Comparison of ENCODE assay signal across 8 cellular contexts in genomic region chr1:39158330-39159086, GRCh38. TPM values are rescaled to one million over a fixed set of nuclear protein-coding genes. Genes with fewer than 3 reads are reported as not detected.
A peak's percentile ranks its signal among the peaks of the same experiment; 100 is the strongest.
DNase-seq lines count a peak whose midpoint lies in the region; ATAC-seq and TF ChIP-seq lines count a peak whose summit lies in the region.

No MANE protein-coding gene starts in this region.

- intact Hi-C loops in naive thymus-derived CD4-positive, alpha-beta T cell (cut with micrococcal nuclease), result no loop called here

- no peaks in the 10 kb centered on the region for H3K27me3 Mint-ChIP-seq in osteocyte (ENCODE audit: unreplicated experiment)
- H3K27me3 Mint-ChIP-seq in naive thymus-derived CD4-positive, alpha-beta T cell, result peaks cover 0 to 23% (median 0%) of the 10 kb centered on the region in 5 donors

- peaks cover 82% of the 10 kb centered on the region for H3K4me1 Mint-ChIP-seq in osteocyte (ENCODE audit: unreplicated experiment)
- H3K4me1 Mint-ChIP-seq in naive thymus-derived CD4-positive, alpha-beta T cell, result peaks cover 0 to 9% (median 3%) of the 10 kb centered on the region in 7 donors

- H3K27ac Mint-ChIP-seq in osteocyte (ENCODE audit: unreplicated experiment), result peak overlapping the region; percentile 81
- H3K27ac Mint-ChIP-seq in naive thymus-derived CD4-positive, alpha-beta T cell, result no peak overlapping the region

- TF ChIP-seq CTCF in GM12864 (IDR thresholded peaks at IDR 0.05; ENCODE audit: low read depth, low read length, missing control alignments) (no peak), osteocyte (IDR thresholded peaks at IDR 0.05) (peak; percentile 9)

- CTCF ChIA-PET in naive thymus-derived CD4-positive, alpha-beta T cell (lab: Charles Lee), result no interaction called here

- no peaks in the 10 kb centered on the region for H3K9me3 Mint-ChIP-seq in osteocyte (ENCODE audit: unreplicated experiment)
- H3K9me3 Mint-ChIP-seq in naive thymus-derived CD4-positive, alpha-beta T cell, result peaks cover 0 to 1% (median 0%) of the 10 kb centered on the region in 11 donors

- peak overlapping the region; percentile 93 for H3K27ac ChIP-seq in epithelial cell of prostate
- no peak overlapping the region for H3K27ac ChIP-seq in naive thymus-derived CD4-positive, alpha-beta T cell (ENCODE audit: low read depth, low read length)

- no peaks in the 10 kb centered on the region for H3K9me3 ChIP-seq in naive thymus-derived CD4-positive, alpha-beta T cell (ENCODE audit: control insufficient read depth in 2 of 3, low read length in 3 of 3)

- peak; percentile 26 for DNase-seq in GM12864 (ENCODE audit: low read depth)
- DNase-seq in NCI-H510A treated with DMSO at 0.1 percent for 48 hours (lab: John Stamatoyannopoulos, UW), result peak; percentile 100
- DNase-seq in epithelial cell of prostate (ENCODE audit: low read depth, low spot score), result no peak
- no peak for DNase-seq in osteocyte (ENCODE audit: extremely low spot score, unreplicated experiment)
- DNase-seq in COR-L47 (lab: John Stamatoyannopoulos, UW), result no peak
- no peak for DNase-seq in naive thymus-derived CD4-positive, alpha-beta T cell

- POLR2A ChIA-PET in naive thymus-derived CD4-positive, alpha-beta T cell (lab: Charles Lee), result interaction anchor here (0.7 kb wide), 1 partner anchor 35 kb away, joined by 3 read pairs; no protein-coding TSS in a partner anchor

- no peaks in the 10 kb centered on the region for H3K36me3 ChIP-seq in naive thymus-derived CD4-positive, alpha-beta T cell (ENCODE audit: control insufficient read depth in 2 of 3, insufficient read depth in 3 of 3, low read length in 3 of 3)

- no peaks in the 10 kb centered on the region for H3K27me3 ChIP-seq in naive thymus-derived CD4-positive, alpha-beta T cell (ENCODE audit: control insufficient read depth in 2 of 2, insufficient read depth in 2 of 2, low read length in 2 of 2)

- no peaks in the 10 kb centered on the region for H3K4me1 ChIP-seq in naive thymus-derived CD4-positive, alpha-beta T cell (ENCODE audit: control insufficient read depth in 2 of 2, insufficient read depth in 2 of 2, low read length in 2 of 2)

- H3K4me3 ChIP-seq in GM12864 (ENCODE audit: low read depth, low read length), result no peak overlapping the region; the same call in 1 of the 2 replicates
- H3K4me3 ChIP-seq in naive thymus-derived CD4-positive, alpha-beta T cell (ENCODE audit: low read length), result no peak overlapping the region

- H3K36me3 Mint-ChIP-seq in osteocyte (ENCODE audit: unreplicated experiment), result peaks cover 9% of the 10 kb centered on the region
- H3K36me3 Mint-ChIP-seq in naive thymus-derived CD4-positive, alpha-beta T cell, result no peaks in the 10 kb centered on the region

- ATAC-seq in GM19395 (IDR thresholded peaks at IDR 0.05; ENCODE audit: unreplicated experiment), result no peak
- ATAC-seq in HG02840 (IDR thresholded peaks at IDR 0.05; ENCODE audit: low FRiP score, unreplicated experiment), result no peak
- ATAC-seq in naive thymus-derived CD4-positive, alpha-beta T cell, result no peak

- peak overlapping the region; percentile 38 for H3K4me3 Mint-ChIP-seq in osteocyte (ENCODE audit: unreplicated experiment)
- no peak overlapping the region for H3K4me3 Mint-ChIP-seq in naive thymus-derived CD4-positive, alpha-beta T cell

RNA-seq across cellular contexts. Expression of gene MACF1, which starts 46.0 kb away (rescaled TPM):
- total RNA-seq in osteocyte, result 431 and 452 TPM in 2 replicates
- 100 to 1,000 TPM; 282 to 409 (median 335) TPM for total RNA-seq in naive thymus-derived CD4-positive, alpha-beta T cell
- 10 to 100 TPM; 21.2 to 90.3 TPM for polyA plus RNA-seq in naive thymus-derived CD4-positive, alpha-beta T cell

Comparison
In these comparisons a context has a peak if more than half of its experiments do, and no peak if none do; other contexts are left out.
1. DNase-seq: peak in GM12864 (single experiment) and NCI-H510A treated with DMSO at 0.1 percent for 48 hours (single experiment); none in epithelial cell of prostate (single experiment), osteocyte (single experiment), COR-L47 (single experiment) and naive thymus-derived CD4-positive, alpha-beta T cell (0 of 9).